1 cellular context compared by ENCODE assay signal in genomic region chr12:112419269-112420133, GRCh38.
TF ChIP-seq lines count a peak whose summit lies in the region.

No MANE protein-coding gene starts in this region.

TF ChIP-seq in K562, 482 proteins besides CTCF, POLR2A, EP300 and RAD21 (continued from another document and continues in another):
- no peak for TF ChIP-seq DDX20 (tag; IDR thresholded peaks at IDR 0.05; ENCODE audit: low read depth)
- no peak for TF ChIP-seq ZBTB17 (CRISPR knock-in tag; IDR thresholded peaks at IDR 0.05)
- TF ChIP-seq, protein P1, sequence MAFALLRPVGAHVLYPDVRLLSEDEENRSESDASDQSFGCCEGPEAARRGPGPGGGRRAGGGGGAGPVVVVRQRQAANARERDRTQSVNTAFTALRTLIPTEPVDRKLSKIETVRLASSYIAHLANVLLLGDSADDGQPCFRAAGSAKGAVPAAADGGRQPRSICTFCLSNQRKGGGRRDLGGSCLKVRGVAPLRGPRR (CRISPR knock-in tag; IDR thresholded peaks at IDR 0.05) = no peak
- no peak for TF ChIP-seq SUPT5H (IDR thresholded peaks at IDR 0.05)
- TF ChIP-seq BDP1 (IDR thresholded peaks at IDR 0.05; ENCODE audit: insufficient read depth, insufficient read length) = no peak
- TF ChIP-seq MCM2 (IDR thresholded peaks at IDR 0.05; ENCODE audit: low read depth) = no peak
- TF ChIP-seq KDM2B (CRISPR knock-in tag; IDR thresholded peaks at IDR 0.05) = no peak
- TF ChIP-seq GTF2E2 (tag; IDR thresholded peaks at IDR 0.05) = no peak
- TF ChIP-seq NCOA4 (IDR thresholded peaks at IDR 0.05; ENCODE audit: partially characterized antibody) = peak; percentile 15
- TF ChIP-seq NCOA6 (IDR thresholded peaks at IDR 0.05) = no peak
- TF ChIP-seq, protein P2, sequence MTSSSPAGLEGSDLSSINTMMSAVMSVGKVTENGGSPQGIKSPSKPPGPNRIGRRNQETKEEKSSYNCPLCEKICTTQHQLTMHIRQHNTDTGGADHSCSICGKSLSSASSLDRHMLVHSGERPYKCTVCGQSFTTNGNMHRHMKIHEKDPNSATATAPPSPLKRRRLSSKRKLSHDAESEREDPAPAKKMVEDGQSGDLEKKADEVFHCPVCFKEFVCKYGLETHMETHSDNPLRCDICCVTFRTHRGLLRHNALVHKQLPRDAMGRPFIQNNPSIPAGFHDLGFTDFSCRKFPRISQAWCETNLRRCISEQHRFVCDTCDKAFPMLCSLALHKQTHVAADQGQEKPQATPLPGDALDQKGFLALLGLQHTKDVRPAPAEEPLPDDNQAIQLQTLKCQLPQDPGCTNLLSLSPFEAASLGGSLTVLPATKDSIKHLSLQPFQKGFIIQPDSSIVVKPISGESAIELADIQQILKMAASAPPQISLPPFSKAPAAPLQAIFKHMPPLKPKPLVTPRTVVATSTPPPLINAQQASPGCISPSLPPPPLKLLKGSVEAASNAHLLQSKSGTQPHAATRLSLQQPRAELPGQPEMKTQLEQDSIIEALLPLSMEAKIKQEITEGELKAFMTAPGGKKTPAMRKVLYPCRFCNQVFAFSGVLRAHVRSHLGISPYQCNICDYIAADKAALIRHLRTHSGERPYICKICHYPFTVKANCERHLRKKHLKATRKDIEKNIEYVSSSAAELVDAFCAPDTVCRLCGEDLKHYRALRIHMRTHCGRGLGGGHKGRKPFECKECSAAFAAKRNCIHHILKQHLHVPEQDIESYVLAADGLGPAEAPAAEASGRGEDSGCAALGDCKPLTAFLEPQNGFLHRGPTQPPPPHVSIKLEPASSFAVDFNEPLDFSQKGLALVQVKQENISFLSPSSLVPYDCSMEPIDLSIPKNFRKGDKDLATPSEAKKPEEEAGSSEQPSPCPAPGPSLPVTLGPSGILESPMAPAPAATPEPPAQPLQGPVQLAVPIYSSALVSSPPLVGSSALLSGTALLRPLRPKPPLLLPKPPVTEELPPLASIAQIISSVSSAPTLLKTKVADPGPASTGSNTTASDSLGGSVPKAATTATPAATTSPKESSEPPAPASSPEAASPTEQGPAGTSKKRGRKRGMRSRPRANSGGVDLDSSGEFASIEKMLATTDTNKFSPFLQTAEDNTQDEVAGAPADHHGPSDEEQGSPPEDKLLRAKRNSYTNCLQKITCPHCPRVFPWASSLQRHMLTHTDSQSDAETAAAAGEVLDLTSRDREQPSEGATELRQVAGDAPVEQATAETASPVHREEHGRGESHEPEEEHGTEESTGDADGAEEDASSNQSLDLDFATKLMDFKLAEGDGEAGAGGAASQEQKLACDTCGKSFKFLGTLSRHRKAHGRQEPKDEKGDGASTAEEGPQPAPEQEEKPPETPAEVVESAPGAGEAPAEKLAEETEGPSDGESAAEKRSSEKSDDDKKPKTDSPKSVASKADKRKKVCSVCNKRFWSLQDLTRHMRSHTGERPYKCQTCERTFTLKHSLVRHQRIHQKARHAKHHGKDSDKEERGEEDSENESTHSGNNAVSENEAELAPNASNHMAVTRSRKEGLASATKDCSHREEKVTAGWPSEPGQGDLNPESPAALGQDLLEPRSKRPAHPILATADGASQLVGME (CRISPR knock-in tag; IDR thresholded peaks at IDR 0.05) = no peak
- TF ChIP-seq GABPA (tag; conservative IDR thresholded peaks at IDR 0.05; ENCODE audit: low read depth) = peak; percentile 10; the same call in 1 of the 2 replicates
- TF ChIP-seq, protein P3, sequence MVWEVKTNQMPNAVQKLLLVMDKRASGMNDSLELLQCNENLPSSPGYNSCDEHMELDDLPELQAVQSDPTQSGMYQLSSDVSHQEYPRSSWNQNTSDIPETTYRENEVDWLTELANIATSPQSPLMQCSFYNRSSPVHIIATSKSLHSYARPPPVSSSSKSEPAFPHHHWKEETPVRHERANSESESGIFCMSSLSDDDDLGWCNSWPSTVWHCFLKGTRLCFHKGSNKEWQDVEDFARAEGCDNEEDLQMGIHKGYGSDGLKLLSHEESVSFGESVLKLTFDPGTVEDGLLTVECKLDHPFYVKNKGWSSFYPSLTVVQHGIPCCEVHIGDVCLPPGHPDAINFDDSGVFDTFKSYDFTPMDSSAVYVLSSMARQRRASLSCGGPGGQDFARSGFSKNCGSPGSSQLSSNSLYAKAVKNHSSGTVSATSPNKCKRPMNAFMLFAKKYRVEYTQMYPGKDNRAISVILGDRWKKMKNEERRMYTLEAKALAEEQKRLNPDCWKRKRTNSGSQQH (CRISPR knock-in tag; IDR thresholded peaks at IDR 0.05) = no peak
- TF ChIP-seq PRPF4 (IDR thresholded peaks at IDR 0.05; ENCODE audit: insufficient read depth, low read depth, low read length, poor library complexity, severe bottlenecking) = no peak
- TF ChIP-seq ZKSCAN8 (CRISPR knock-in tag; IDR thresholded peaks at IDR 0.05) = no peak
- no peak for TF ChIP-seq MTA1 (IDR thresholded peaks at IDR 0.05; ENCODE audit: borderline replicate concordance)
- TF ChIP-seq, protein P4, sequence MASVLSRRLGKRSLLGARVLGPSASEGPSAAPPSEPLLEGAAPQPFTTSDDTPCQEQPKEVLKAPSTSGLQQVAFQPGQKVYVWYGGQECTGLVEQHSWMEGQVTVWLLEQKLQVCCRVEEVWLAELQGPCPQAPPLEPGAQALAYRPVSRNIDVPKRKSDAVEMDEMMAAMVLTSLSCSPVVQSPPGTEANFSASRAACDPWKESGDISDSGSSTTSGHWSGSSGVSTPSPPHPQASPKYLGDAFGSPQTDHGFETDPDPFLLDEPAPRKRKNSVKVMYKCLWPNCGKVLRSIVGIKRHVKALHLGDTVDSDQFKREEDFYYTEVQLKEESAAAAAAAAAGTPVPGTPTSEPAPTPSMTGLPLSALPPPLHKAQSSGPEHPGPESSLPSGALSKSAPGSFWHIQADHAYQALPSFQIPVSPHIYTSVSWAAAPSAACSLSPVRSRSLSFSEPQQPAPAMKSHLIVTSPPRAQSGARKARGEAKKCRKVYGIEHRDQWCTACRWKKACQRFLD (CRISPR knock-in tag; IDR thresholded peaks at IDR 0.05) = 0 out of 2 replicates have a peak, but pooled peaks have one; percentile 5
- TF ChIP-seq ZNF766 (CRISPR knock-in tag; conservative IDR thresholded peaks at IDR 0.05) = no peak; the same call in none of the 2 replicates
- TF ChIP-seq DLX4 (CRISPR knock-in tag; IDR thresholded peaks at IDR 0.05) = no peak
- no peak for TF ChIP-seq CBFB (CRISPR knock-in tag; IDR thresholded peaks at IDR 0.05)
- TF ChIP-seq ZFP91 (CRISPR knock-in tag; IDR thresholded peaks at IDR 0.05) = no peak
- TF ChIP-seq ZMIZ1 (IDR thresholded peaks at IDR 0.05; ENCODE audit: low read depth in 2 of 2, low read length in 2 of 2) = no peak
- TF ChIP-seq MLLT1 (IDR thresholded peaks at IDR 0.05) = no peak
- TF ChIP-seq ZFX (CRISPR knock-in tag; IDR thresholded peaks at IDR 0.05) = no peak
- TF ChIP-seq, protein P5, sequence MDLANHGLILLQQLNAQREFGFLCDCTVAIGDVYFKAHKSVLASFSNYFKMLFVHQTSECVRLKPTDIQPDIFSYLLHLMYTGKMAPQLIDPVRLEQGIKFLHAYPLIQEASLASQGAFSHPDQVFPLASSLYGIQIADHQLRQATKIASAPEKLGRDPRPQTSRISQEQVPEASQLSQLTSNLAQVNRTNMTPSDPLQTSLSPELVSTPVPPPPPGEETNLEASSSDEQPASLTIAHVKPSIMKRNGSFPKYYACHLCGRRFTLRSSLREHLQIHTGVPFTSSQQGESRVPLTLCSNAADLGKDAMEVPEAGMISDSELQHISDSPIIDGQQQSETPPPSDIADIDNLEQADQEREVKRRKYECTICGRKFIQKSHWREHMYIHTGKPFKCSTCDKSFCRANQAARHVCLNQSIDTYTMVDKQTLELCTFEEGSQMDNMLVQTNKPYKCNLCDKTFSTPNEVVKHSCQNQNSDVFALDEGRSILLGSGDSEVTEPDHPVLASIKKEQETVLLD (IDR thresholded peaks at IDR 0.05) = no peak
- TF ChIP-seq MAX (CRISPR knock-in tag; IDR thresholded peaks at IDR 0.05) = peak; percentile 59; the same call in 1 of the 2 replicates
- TF ChIP-seq ZNF699 (CRISPR knock-in tag; IDR thresholded peaks at IDR 0.05; ENCODE audit: insufficient replicate concordance) = no peak
- TF ChIP-seq MCM3 (IDR thresholded peaks at IDR 0.05) = no peak
- no peak for TF ChIP-seq ETV5 (CRISPR knock-in tag; IDR thresholded peaks at IDR 0.05; ENCODE audit: low read depth)
